1 cellular context compared by ENCODE assay signal in the genomic region with DNA sequence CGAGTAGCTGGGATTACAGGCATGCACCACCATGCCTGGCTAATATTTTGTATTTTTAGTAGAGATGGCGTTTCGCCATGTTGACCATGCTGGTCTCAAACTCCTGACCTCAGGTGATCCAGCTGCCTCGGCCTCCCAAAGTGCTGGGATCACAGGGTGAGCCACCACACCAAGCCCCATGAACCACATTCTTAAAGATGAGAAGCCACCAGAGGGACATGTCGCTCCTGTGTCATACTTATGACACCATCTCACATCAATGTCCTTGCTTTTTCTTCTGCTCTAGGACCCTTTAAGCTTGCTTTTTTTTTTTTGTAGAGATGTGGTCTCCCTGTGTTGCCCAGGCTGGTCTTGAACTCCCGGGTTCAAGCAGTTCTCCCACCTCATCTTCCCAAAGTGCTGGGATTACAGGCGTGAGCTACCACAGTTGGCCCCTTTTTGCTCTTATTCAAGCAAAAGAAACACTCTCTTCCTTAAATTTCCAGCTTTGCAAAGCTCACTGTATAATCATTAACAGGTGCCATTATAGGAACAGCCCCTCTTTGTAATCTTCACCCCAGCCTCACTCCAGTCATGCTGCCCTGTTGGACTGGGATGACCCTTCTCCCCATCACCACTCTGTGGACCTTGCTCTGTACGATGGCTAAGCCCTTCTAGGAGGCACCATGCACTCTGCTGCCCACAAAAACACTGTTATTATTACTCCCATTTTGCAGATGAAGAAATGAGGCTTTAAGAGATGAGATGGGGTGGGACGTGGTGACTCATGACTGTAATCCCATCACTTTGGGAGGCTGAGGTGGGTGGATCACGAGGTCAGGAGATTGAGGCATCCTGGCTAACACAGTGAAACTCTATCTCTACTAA.
TF ChIP-seq lines count a peak whose summit lies in the region.

No MANE protein-coding gene starts in this region.

TF ChIP-seq in HepG2, 621 proteins besides CTCF, POLR2A, EP300 and RAD21 (continued from another document):
- TF ChIP-seq, protein P1, sequence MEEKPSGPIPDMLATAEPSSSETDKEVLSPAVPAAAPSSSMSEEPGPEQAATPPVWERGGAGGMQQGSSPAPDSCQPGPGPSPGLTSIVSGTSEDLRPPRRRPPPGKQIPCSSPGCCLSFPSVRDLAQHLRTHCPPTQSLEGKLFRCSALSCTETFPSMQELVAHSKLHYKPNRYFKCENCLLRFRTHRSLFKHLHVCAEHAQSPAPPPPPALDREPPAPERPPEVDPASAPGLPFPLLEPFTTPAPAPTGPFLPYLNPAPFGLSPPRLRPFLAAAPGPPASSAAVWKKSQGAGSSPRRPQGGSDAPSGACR (CRISPR knock-in tag; IDR thresholded peaks at IDR 0.05): peak; percentile 80; the same call in 1 of the 2 replicates
- TF ChIP-seq ZNF446 (CRISPR knock-in tag; IDR thresholded peaks at IDR 0.05) (no peak), FOXJ3 (CRISPR knock-in tag; IDR thresholded peaks at IDR 0.05; ENCODE audit: borderline replicate concordance) (no peak), ZNF234 (CRISPR knock-in tag; conservative IDR thresholded peaks at IDR 0.05) (no peak), GTF2F1 (IDR thresholded peaks at IDR 0.05; ENCODE audit: low read length) (no peak), TAF15 (IDR thresholded peaks at IDR 0.05; ENCODE audit: low read depth, low read length, poor library complexity, severe bottlenecking) (no peak), GLI4 (CRISPR knock-in tag; IDR thresholded peaks at IDR 0.05; ENCODE audit: borderline replicate concordance) (no peak), ZNF782 (CRISPR knock-in tag; IDR thresholded peaks at IDR 0.05; ENCODE audit: borderline replicate concordance) (no peak; the same call in 1 of the 2 replicates), SMARCE1 (IDR thresholded peaks at IDR 0.05; ENCODE audit: borderline replicate concordance) (no peak), XRCC5 (optimal IDR thresholded peaks at IDR 0.05; ENCODE audit: low read length) (peak; percentile 18), ZNF12 (CRISPR knock-in tag; IDR thresholded peaks at IDR 0.05) (no peak), PHF21A (CRISPR knock-in tag; IDR thresholded peaks at IDR 0.05) (peak; percentile 89), SP1 (IDR thresholded peaks at IDR 0.05) (no peak), SP1 (CRISPR knock-in tag; IDR thresholded peaks at IDR 0.05) (peak; percentile 21; the same call in 1 of the 2 replicates), TBX2 (CRISPR knock-in tag; IDR thresholded peaks at IDR 0.05; ENCODE audit: borderline replicate concordance) (peak; percentile 86), ZNF207 (IDR thresholded peaks at IDR 0.05; ENCODE audit: borderline replicate concordance) (no peak), ZBTB7A (CRISPR knock-in tag; IDR thresholded peaks at IDR 0.05) (peak; percentile 65; the same call in 1 of the 2 replicates), THAP11 (CRISPR knock-in tag; IDR thresholded peaks at IDR 0.05) (peak; percentile 50), ARNT (IDR thresholded peaks at IDR 0.05) (no peak), RCOR2 (CRISPR knock-in tag; IDR thresholded peaks at IDR 0.05) (peak; percentile 98), ZNF230 (CRISPR knock-in tag; IDR thresholded peaks at IDR 0.05) (no peak), ZNF101 (CRISPR knock-in tag; IDR thresholded peaks at IDR 0.05; ENCODE audit: borderline replicate concordance, low read depth) (no peak; the same call in 1 of the 2 replicates), ZNF552 (CRISPR knock-in tag; IDR thresholded peaks at IDR 0.05; ENCODE audit: borderline replicate concordance) (no peak)
- TF ChIP-seq, protein P2, sequence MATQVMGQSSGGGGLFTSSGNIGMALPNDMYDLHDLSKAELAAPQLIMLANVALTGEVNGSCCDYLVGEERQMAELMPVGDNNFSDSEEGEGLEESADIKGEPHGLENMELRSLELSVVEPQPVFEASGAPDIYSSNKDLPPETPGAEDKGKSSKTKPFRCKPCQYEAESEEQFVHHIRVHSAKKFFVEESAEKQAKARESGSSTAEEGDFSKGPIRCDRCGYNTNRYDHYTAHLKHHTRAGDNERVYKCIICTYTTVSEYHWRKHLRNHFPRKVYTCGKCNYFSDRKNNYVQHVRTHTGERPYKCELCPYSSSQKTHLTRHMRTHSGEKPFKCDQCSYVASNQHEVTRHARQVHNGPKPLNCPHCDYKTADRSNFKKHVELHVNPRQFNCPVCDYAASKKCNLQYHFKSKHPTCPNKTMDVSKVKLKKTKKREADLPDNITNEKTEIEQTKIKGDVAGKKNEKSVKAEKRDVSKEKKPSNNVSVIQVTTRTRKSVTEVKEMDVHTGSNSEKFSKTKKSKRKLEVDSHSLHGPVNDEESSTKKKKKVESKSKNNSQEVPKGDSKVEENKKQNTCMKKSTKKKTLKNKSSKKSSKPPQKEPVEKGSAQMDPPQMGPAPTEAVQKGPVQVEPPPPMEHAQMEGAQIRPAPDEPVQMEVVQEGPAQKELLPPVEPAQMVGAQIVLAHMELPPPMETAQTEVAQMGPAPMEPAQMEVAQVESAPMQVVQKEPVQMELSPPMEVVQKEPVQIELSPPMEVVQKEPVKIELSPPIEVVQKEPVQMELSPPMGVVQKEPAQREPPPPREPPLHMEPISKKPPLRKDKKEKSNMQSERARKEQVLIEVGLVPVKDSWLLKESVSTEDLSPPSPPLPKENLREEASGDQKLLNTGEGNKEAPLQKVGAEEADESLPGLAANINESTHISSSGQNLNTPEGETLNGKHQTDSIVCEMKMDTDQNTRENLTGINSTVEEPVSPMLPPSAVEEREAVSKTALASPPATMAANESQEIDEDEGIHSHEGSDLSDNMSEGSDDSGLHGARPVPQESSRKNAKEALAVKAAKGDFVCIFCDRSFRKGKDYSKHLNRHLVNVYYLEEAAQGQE (IDR thresholded peaks at IDR 0.05; ENCODE audit: borderline replicate concordance in 1 of 2, low read depth in 1 of 2, low read length in 2 of 2): no peak
- TF ChIP-seq, protein P3, sequence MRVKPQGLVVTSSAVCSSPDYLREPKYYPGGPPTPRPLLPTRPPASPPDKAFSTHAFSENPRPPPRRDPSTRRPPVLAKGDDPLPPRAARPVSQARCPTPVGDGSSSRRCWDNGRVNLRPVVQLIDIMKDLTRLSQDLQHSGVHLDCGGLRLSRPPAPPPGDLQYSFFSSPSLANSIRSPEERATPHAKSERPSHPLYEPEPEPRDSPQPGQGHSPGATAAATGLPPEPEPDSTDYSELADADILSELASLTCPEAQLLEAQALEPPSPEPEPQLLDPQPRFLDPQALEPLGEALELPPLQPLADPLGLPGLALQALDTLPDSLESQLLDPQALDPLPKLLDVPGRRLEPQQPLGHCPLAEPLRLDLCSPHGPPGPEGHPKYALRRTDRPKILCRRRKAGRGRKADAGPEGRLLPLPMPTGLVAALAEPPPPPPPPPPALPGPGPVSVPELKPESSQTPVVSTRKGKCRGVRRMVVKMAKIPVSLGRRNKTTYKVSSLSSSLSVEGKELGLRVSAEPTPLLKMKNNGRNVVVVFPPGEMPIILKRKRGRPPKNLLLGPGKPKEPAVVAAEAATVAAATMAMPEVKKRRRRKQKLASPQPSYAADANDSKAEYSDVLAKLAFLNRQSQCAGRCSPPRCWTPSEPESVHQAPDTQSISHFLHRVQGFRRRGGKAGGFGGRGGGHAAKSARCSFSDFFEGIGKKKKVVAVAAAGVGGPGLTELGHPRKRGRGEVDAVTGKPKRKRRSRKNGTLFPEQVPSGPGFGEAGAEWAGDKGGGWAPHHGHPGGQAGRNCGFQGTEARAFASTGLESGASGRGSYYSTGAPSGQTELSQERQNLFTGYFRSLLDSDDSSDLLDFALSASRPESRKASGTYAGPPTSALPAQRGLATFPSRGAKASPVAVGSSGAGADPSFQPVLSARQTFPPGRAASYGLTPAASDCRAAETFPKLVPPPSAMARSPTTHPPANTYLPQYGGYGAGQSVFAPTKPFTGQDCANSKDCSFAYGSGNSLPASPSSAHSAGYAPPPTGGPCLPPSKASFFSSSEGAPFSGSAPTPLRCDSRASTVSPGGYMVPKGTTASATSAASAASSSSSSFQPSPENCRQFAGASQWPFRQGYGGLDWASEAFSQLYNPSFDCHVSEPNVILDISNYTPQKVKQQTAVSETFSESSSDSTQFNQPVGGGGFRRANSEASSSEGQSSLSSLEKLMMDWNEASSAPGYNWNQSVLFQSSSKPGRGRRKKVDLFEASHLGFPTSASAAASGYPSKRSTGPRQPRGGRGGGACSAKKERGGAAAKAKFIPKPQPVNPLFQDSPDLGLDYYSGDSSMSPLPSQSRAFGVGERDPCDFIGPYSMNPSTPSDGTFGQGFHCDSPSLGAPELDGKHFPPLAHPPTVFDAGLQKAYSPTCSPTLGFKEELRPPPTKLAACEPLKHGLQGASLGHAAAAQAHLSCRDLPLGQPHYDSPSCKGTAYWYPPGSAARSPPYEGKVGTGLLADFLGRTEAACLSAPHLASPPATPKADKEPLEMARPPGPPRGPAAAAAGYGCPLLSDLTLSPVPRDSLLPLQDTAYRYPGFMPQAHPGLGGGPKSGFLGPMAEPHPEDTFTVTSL (CRISPR knock-in tag; IDR thresholded peaks at IDR 0.05; ENCODE audit: borderline replicate concordance): no peak
- TF ChIP-seq, protein P4, sequence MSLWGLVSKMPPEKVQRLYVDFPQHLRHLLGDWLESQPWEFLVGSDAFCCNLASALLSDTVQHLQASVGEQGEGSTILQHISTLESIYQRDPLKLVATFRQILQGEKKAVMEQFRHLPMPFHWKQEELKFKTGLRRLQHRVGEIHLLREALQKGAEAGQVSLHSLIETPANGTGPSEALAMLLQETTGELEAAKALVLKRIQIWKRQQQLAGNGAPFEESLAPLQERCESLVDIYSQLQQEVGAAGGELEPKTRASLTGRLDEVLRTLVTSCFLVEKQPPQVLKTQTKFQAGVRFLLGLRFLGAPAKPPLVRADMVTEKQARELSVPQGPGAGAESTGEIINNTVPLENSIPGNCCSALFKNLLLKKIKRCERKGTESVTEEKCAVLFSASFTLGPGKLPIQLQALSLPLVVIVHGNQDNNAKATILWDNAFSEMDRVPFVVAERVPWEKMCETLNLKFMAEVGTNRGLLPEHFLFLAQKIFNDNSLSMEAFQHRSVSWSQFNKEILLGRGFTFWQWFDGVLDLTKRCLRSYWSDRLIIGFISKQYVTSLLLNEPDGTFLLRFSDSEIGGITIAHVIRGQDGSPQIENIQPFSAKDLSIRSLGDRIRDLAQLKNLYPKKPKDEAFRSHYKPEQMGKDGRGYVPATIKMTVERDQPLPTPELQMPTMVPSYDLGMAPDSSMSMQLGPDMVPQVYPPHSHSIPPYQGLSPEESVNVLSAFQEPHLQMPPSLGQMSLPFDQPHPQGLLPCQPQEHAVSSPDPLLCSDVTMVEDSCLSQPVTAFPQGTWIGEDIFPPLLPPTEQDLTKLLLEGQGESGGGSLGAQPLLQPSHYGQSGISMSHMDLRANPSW (CRISPR knock-in tag; IDR thresholded peaks at IDR 0.05; ENCODE audit: borderline replicate concordance): 0 out of 2 replicates have a peak, but pooled peaks have one; percentile 53
- TF ChIP-seq, protein P5, sequence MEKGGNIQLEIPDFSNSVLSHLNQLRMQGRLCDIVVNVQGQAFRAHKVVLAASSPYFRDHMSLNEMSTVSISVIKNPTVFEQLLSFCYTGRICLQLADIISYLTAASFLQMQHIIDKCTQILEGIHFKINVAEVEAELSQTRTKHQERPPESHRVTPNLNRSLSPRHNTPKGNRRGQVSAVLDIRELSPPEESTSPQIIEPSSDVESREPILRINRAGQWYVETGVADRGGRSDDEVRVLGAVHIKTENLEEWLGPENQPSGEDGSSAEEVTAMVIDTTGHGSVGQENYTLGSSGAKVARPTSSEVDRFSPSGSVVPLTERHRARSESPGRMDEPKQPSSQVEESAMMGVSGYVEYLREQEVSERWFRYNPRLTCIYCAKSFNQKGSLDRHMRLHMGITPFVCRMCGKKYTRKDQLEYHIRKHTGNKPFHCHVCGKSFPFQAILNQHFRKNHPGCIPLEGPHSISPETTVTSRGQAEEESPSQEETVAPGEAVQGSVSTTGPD (CRISPR knock-in tag; IDR thresholded peaks at IDR 0.05): no peak
- TF ChIP-seq, protein P6, sequence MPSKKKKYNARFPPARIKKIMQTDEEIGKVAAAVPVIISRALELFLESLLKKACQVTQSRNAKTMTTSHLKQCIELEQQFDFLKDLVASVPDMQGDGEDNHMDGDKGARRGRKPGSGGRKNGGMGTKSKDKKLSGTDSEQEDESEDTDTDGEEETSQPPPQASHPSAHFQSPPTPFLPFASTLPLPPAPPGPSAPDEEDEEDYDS (CRISPR knock-in tag; IDR thresholded peaks at IDR 0.05): peak; percentile 64
- TF ChIP-seq, protein P7, sequence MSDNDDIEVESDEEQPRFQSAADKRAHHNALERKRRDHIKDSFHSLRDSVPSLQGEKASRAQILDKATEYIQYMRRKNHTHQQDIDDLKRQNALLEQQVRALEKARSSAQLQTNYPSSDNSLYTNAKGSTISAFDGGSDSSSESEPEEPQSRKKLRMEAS (IDR thresholded peaks at IDR 0.05): peak; percentile 80
- TF ChIP-seq, protein P8, sequence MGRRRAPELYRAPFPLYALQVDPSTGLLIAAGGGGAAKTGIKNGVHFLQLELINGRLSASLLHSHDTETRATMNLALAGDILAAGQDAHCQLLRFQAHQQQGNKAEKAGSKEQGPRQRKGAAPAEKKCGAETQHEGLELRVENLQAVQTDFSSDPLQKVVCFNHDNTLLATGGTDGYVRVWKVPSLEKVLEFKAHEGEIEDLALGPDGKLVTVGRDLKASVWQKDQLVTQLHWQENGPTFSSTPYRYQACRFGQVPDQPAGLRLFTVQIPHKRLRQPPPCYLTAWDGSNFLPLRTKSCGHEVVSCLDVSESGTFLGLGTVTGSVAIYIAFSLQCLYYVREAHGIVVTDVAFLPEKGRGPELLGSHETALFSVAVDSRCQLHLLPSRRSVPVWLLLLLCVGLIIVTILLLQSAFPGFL (CRISPR knock-in tag; IDR thresholded peaks at IDR 0.05): no peak
